In genomic region chr7:64562621-64563275, GRCh38 we compare ENCODE assay signal across 8 cellular contexts.
DNase-seq lines count a peak whose midpoint lies in the region; ATAC-seq, FAIRE-seq and TF ChIP-seq lines count a peak whose summit lies in the region.

TSS of gene ZNF680 (minus strand) at chr7:64563071. CDS start at chr7:64562954, 117 bp downstream.

- H3K9me3 ChIP-seq in HUES48 (ENCODE audit: control insufficient read depth, insufficient read depth, low read length) (peaks cover 2% of the 10 kb centered on the region; the same call in 1 of the 2 replicates), OCI-LY1 (ENCODE audit: low read length) (peaks cover 3% of the 10 kb centered on the region; the same call in 1 of the 2 replicates), mucosa of stomach (ENCODE audit: control insufficient read depth, low read length) (no peaks in the 10 kb centered on the region)

- DNase-seq in D721Med (ENCODE audit: insufficient read length, low spot score): peak; percentile 69
- peak; percentile 84 for DNase-seq in activated T-cell treated with anti-CD3 and anti-CD28 coated beads, Interleukin-2, amount 50 U/mL, for 1 hour
- peak; percentile 93 to 94 for DNase-seq in erythroblast (lab: John Stamatoyannopoulos, UW)
- peak; percentile 74 for DNase-seq in stimulated activated CD8-positive, alpha-beta memory T cell treated with anti-CD3 and anti-CD28 coated beads, Interleukin-7, amount 100 ng/mL, for 24 hours (ENCODE audit: low read depth)

- H3K27me3 ChIP-seq in HUES48 (ENCODE audit: control insufficient read depth, insufficient read depth, low read length) (no peaks in the 10 kb centered on the region), OCI-LY1 (ENCODE audit: insufficient read depth, low read length) (no peaks in the 10 kb centered on the region), mucosa of stomach (ENCODE audit: control insufficient read depth, insufficient read depth, low read length) (no peaks in the 10 kb centered on the region)

- peaks cover 37% of the 10 kb centered on the region for H3K79me2 ChIP-seq in OCI-LY1 (ENCODE audit: insufficient read depth, low read length)

- peak; percentile 79 for TF ChIP-seq POLR2A in erythroblast (IDR thresholded peaks at IDR 0.05; ENCODE audit: low read length)

- peak within 1 kb of the TSS; percentile 78 for H3K4me2 ChIP-seq in OCI-LY1 (ENCODE audit: low read length)

- peak; percentile 99 for ATAC-seq in GM21423 (IDR thresholded peaks at IDR 0.05; ENCODE audit: unreplicated experiment)

- H3K4me3 ChIP-seq in HUES48 (ENCODE audit: low read depth, low read length) (peak within 1 kb of the TSS; percentile 99), OCI-LY1 (ENCODE audit: low read depth, low read length, poor library complexity, severe bottlenecking) (peak within 1 kb of the TSS; percentile 92), mucosa of stomach (ENCODE audit: low read length) (peak within 1 kb of the TSS; percentile 98)

- peak within 1 kb of the TSS; percentile 71; the same call in 1 of the 2 replicates for H2AFZ ChIP-seq in OCI-LY1 (ENCODE audit: low read length)

- TF ChIP-seq CTCF in D721Med (IDR thresholded peaks at IDR 0.05; ENCODE audit: insufficient read depth, missing control alignments) (no peak), OCI-LY1 (IDR thresholded peaks at IDR 0.05; ENCODE audit: low read length) (no peak)

- H3K4me1 ChIP-seq in HUES48 (ENCODE audit: control insufficient read depth, insufficient read depth, low read length): 0 out of 2 replicates have a peak, but pooled peaks cover 3% of the 10 kb centered on the region
- H3K4me1 ChIP-seq in OCI-LY1 (ENCODE audit: insufficient read depth, low read length, severe bottlenecking): peaks cover 40% of the 10 kb centered on the region
- peaks cover 6% of the 10 kb centered on the region for H3K4me1 ChIP-seq in mucosa of stomach (ENCODE audit: control insufficient read depth, insufficient read depth, low read length)

- H4K20me1 ChIP-seq in OCI-LY1 (ENCODE audit: insufficient read depth, low read length): no peaks in the 10 kb centered on the region

- peak within 1 kb of the TSS; percentile 98 for H3K27ac ChIP-seq in HUES48 (ENCODE audit: low read depth, low read length)
- H3K27ac ChIP-seq in OCI-LY1 (ENCODE audit: low read depth, low read length, poor library complexity, severe bottlenecking): peak within 1 kb of the TSS; percentile 90

- H3K9ac ChIP-seq in HUES48 (ENCODE audit: low read depth, low read length) (peak within 1 kb of the TSS; percentile 98), OCI-LY1 (ENCODE audit: low read length) (peak within 1 kb of the TSS; percentile 88), mucosa of stomach (ENCODE audit: low read length) (peak within 1 kb of the TSS; percentile 93)

- H3K36me3 ChIP-seq in HUES48 (ENCODE audit: control insufficient read depth, insufficient read depth, low read length) (peaks cover 6% of the 10 kb centered on the region; the same call in 1 of the 2 replicates), OCI-LY1 (ENCODE audit: insufficient read depth, low read length) (peaks cover 33% of the 10 kb centered on the region), mucosa of stomach (ENCODE audit: control insufficient read depth, insufficient read depth, low read length) (no peaks in the 10 kb centered on the region)

- H3F3A ChIP-seq in OCI-LY1 (ENCODE audit: insufficient read depth, low read length): no peaks in the 10 kb centered on the region

- no peaks in the 10 kb centered on the region for H3K9me2 ChIP-seq in OCI-LY1 (ENCODE audit: low read depth, low read length)

- no peak for FAIRE-seq in D721Med (lab: Jason Lieb, UNC)

Comparison
In these comparisons a context has a peak if more than half of its experiments do, and no peak if none do; other contexts are left out.
1. Peak in every context shown above with its lines: DNase-seq, ATAC-seq, H3K4me3 ChIP-seq and H3K27ac ChIP-seq.